Comparison of ENCODE assay signal across 21 cellular contexts in the genomic region with DNA sequence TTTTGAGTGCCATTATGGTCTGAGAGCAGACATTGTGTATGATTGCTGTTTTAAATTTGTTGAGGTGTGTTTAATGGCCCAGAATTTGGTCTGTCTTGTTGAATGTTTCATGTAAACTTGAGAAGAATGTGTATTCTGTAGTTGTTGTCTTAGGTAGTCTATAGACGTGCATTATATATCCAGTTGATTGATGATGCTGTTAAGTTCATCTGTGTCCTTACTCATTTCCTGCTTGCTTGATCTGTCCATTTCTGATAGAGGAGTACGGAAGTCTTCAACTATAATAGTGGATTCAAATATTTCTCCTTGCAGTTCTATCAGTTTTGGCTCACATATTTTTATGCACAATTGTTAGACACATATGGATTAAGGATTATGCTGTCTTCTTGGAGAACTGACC.
"Had no signal": no experiment of that assay in that cellular context is flagged by ENCODE, and none has a peak within 500 bp of the region (broad histone marks: within the 10 kb centered on the region; RNA-seq: fewer than 3 reads in every experiment).

No MANE protein-coding gene starts in this region.

- H3K4me3 Mint-ChIP-seq: activated B cell treated with CpG ODN at 0.5 μM for 24 hours; activated CD4-positive, alpha-beta memory T cell treated with anti-CD3 and anti-CD28 coated beads for 36 hours; activated naive CD8-positive, alpha-beta T cell treated with anti-CD3 and anti-CD28 coated beads, Interleukin-2, amount 10 ng/mL, durations not matched to agents 7 days and 5 days; neural crest cell; stimulated activated memory B cell treated with anti-CD40 and anti-IgM and Interleukin-4, amounts not matched to agents 10 μg/mL and 1 μg/mL and 100 μg/mL, for 72 hours; T-helper 2 cell treated with Interferon-gamma antibody and Interleukin-4, amounts not matched to agents 5 μg/mL and 100 μg/mL, for 36 hours had no signal

- ATAC-seq: heart right ventricle; left colon; mucosa of descending colon; sciatic nerve; stimulated activated memory B cell treated with anti-CD40 and anti-IgM and Interleukin-4, amounts not matched to agents 10 μg/mL and 1 μg/mL and 100 μg/mL, for 72 hours had no signal

- DNase-seq: activated B cell treated with CpG ODN at 0.5 μM for 24 hours; activated CD4-positive, alpha-beta memory T cell treated with anti-CD3 and anti-CD28 coated beads for 36 hours; activated CD4-positive, alpha-beta T cell treated with anti-CD3 and anti-CD28 coated beads for 48 hours; activated naive CD4-positive, alpha-beta T cell treated with Interleukin-2 at 50 U/mL for 16 hours; activated naive CD8-positive, alpha-beta T cell treated with anti-CD3 and anti-CD28 coated beads, Interleukin-2, amount 10 ng/mL, durations not matched to agents 7 days and 5 days; activated T-cell treated with anti-CD3 and anti-CD28 coated beads, Interleukin-2, amount 50 U/mL, for 48 hours; amygdala; cortex of kidney; foreskin fibroblast; heart right ventricle; left colon; mesendoderm; mucosa of descending colon; occipital lobe; stimulated activated CD4-positive, alpha-beta T cell treated with anti-CD3 and anti-CD28 coated beads, Interleukin-15, amount 100 ng/mL, for 24 hours; transverse colon had no signal

- H3K27ac ChIP-seq: heart right ventricle, transverse colon had no signal

- H3K9me3 ChIP-seq: mucosa of descending colon, transverse colon had no signal

- H3K27me3 ChIP-seq: heart right ventricle, transverse colon had no signal

- H3K27ac Mint-ChIP-seq: activated B cell treated with CpG ODN at 0.5 μM for 24 hours; activated CD4-positive, alpha-beta memory T cell treated with anti-CD3 and anti-CD28 coated beads for 36 hours; activated naive CD8-positive, alpha-beta T cell treated with anti-CD3 and anti-CD28 coated beads, Interleukin-2, amount 10 ng/mL, durations not matched to agents 7 days and 5 days; stimulated activated memory B cell treated with anti-CD40 and anti-IgM and Interleukin-4, amounts not matched to agents 10 μg/mL and 1 μg/mL and 100 μg/mL, for 72 hours; T-helper 2 cell treated with Interferon-gamma antibody and Interleukin-4, amounts not matched to agents 5 μg/mL and 100 μg/mL, for 36 hours had no signal

- H3K4me3 ChIP-seq: heart right ventricle, mucosa of descending colon, smooth muscle cell, transverse colon had no signal

- H3K36me3 Mint-ChIP-seq: activated CD4-positive, alpha-beta memory T cell treated with anti-CD3 and anti-CD28 coated beads for 36 hours had no signal

- H3K9me3 Mint-ChIP-seq: activated CD4-positive, alpha-beta memory T cell treated with anti-CD3 and anti-CD28 coated beads for 36 hours; neural crest cell had no signal

- H3K4me1 Mint-ChIP-seq: activated naive CD8-positive, alpha-beta T cell treated with anti-CD3 and anti-CD28 coated beads, Interleukin-2, amount 10 ng/mL, durations not matched to agents 7 days and 5 days had no signal

- H3K27me3 Mint-ChIP-seq: activated B cell treated with CpG ODN at 0.5 μM for 24 hours; activated CD4-positive, alpha-beta memory T cell treated with anti-CD3 and anti-CD28 coated beads for 36 hours; activated naive CD8-positive, alpha-beta T cell treated with anti-CD3 and anti-CD28 coated beads, Interleukin-2, amount 10 ng/mL, durations not matched to agents 7 days and 5 days; stimulated activated memory B cell treated with anti-CD40 and anti-IgM and Interleukin-4, amounts not matched to agents 10 μg/mL and 1 μg/mL and 100 μg/mL, for 72 hours had no signal

- H3K4me2 ChIP-seq: smooth muscle cell had no signal
